ENCODE assay signal across 13 cellular contexts in the genomic region with DNA sequence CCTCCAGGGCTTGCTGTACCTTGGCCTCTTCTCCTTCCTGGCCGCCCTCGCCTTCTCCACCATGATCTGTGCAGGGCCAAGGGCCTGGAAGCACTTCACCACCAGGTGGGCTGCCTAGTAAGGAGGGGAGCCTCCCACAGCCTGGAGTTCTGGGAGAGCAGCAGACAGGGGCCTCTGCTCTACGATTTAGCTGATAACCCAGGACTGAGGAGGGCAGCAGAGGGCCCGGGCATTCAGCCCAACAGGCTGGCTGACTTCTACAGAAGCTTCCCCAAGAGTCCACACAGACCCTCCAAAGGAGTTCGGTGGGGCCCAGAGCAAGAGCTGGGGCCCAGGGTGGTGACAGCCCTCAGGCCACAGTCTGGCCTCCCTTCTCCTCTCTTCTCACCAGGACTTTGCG. TPM values are rescaled to one million over a fixed set of nuclear protein-coding genes. Genes with fewer than 3 reads are reported as not detected.
DNase-seq lines count a peak whose midpoint lies in the region; ATAC-seq lines count a peak whose summit lies in the region.
"Had no signal": no experiment of that assay in that cellular context is flagged by ENCODE, and none has a peak within 500 bp of the region (broad histone marks: within the 10 kb centered on the region; RNA-seq: fewer than 3 reads in every experiment).

No MANE protein-coding gene starts in this region.

- no peak overlapping the region for H2BK120ac ChIP-seq in neuronal stem cell (ENCODE audit: low read depth, low read length)

- H3K14ac ChIP-seq in neuronal stem cell (ENCODE audit: low read length): no peak overlapping the region

- H3K36me3 ChIP-seq in NT2/D1 (ENCODE audit: insufficient read depth, insufficient read length, low read length): peaks cover 5% of the 10 kb centered on the region
- peaks cover 2 to 33% of the 10 kb centered on the region in 2 donors for H3K36me3 ChIP-seq in neuronal stem cell (replicated peaks in 1 of 2; ENCODE audit: control insufficient read depth in 2 of 2, insufficient read depth in 2 of 2, low read length in 2 of 2)
- H3K36me3 ChIP-seq in HAP-1 (replicated peaks): no peaks in the 10 kb centered on the region

- peak overlapping the region; percentile 60 for H2BK15ac ChIP-seq in neuronal stem cell (ENCODE audit: low read length)

- no CpG with 5 or more reads among the region's 6 CpGs for WGBS in neuronal stem cell (ENCODE audit: extremely low coverage in 2 of 2, insufficient read length in 2 of 2, insufficient replicate concordance in 1 of 2), 2 donors

- H3K9me3 ChIP-seq in NT2/D1 (ENCODE audit: insufficient read depth, low read length) (no peaks in the 10 kb centered on the region), neuronal stem cell (replicated peaks in 1 of 2; ENCODE audit: control insufficient read depth in 2 of 2, insufficient read depth in 1 of 2, low read depth in 1 of 2, low read length in 2 of 2) (peaks cover 0 to 4% of the 10 kb centered on the region in 2 donors), HAP-1 (no peaks in the 10 kb centered on the region)
- H3K9me3 ChIP-seq: A549, BE2C had no signal

- H4K91ac ChIP-seq in neuronal stem cell (ENCODE audit: low read depth, low read length, poor library complexity): no peak overlapping the region

- peaks cover 5% of the 10 kb centered on the region for H3K4me1 Mint-ChIP-seq in central memory CD8-positive, alpha-beta T cell

- H3K4me2 ChIP-seq in neuronal stem cell (ENCODE audit: insufficient read depth, low read length, poor library complexity, severe bottlenecking): no peak overlapping the region
- H3K4me2 ChIP-seq: A549 had no signal

- H4K8ac ChIP-seq in neuronal stem cell (ENCODE audit: low read depth, low read length): no peak overlapping the region

- peak overlapping the region; percentile 45 for H3K27ac Mint-ChIP-seq in central memory CD8-positive, alpha-beta T cell (ENCODE audit: low read depth)

- peak overlapping the region; percentile 80 for H2BK12ac ChIP-seq in neuronal stem cell (ENCODE audit: low read length)

- no peak overlapping the region for H2AFZ ChIP-seq in neuronal stem cell (ENCODE audit: low read length)

- H3K27me3 ChIP-seq in NT2/D1 (ENCODE audit: insufficient read depth, insufficient read length) (no peaks in the 10 kb centered on the region), neuronal stem cell (ENCODE audit: control insufficient read depth in 3 of 3, insufficient read depth in 3 of 3, low read depth in 1 of 3, low read length in 3 of 3) (peaks cover 0 to 3% (median 0%) of the 10 kb centered on the region in 3 experiments), HAP-1 (ENCODE audit: low read depth) (no peaks in the 10 kb centered on the region)
- H3K27me3 ChIP-seq: BE2C had no signal

- no peaks in the 10 kb centered on the region for H3K9me3 Mint-ChIP-seq in central memory CD8-positive, alpha-beta T cell
- H3K9me3 Mint-ChIP-seq: CD4-positive, alpha-beta memory T cell had no signal

- no peak overlapping the region for H3K4me3 Mint-ChIP-seq in central memory CD8-positive, alpha-beta T cell
- H3K4me3 Mint-ChIP-seq: CD4-positive, alpha-beta memory T cell had no signal

- H2AK5ac ChIP-seq in neuronal stem cell (ENCODE audit: low read depth, low read length): peak overlapping the region; percentile 71

- no peak overlapping the region for H3K27ac ChIP-seq in neuronal stem cell (replicated peaks; ENCODE audit: low read length)
- H3K27ac ChIP-seq: A549, C4-2B had no signal

- H3K9ac ChIP-seq in NT2/D1 (ENCODE audit: insufficient read length, low read depth): peak overlapping the region; percentile 5
- H3K9ac ChIP-seq in neuronal stem cell (ENCODE audit: low read depth, low read length, poor library complexity): no peak overlapping the region

- no peak for ATAC-seq in central memory CD8-positive, alpha-beta T cell (replicated peaks; ENCODE audit: extremely low read depth, poor library complexity, severe bottlenecking)
- ATAC-seq in GM21576 (IDR thresholded peaks at IDR 0.05; ENCODE audit: unreplicated experiment): no peak

- H3K4me1 ChIP-seq in NT2/D1 (ENCODE audit: insufficient read depth, insufficient read length) (peaks cover 18% of the 10 kb centered on the region), neuronal stem cell (ENCODE audit: control insufficient read depth in 2 of 2, insufficient read depth in 1 of 2, low read depth in 1 of 2, low read length in 2 of 2) (peaks cover 2 to 8% of the 10 kb centered on the region in 2 donors), HAP-1 (no peaks in the 10 kb centered on the region)
- H3K4me1 ChIP-seq: A549 had no signal

- H3K79me1 ChIP-seq in neuronal stem cell (ENCODE audit: low read depth, low read length): no peaks in the 10 kb centered on the region

- H3K27me3 Mint-ChIP-seq in central memory CD8-positive, alpha-beta T cell: no peaks in the 10 kb centered on the region
- H3K27me3 Mint-ChIP-seq: CD4-positive, alpha-beta memory T cell had no signal

- no peak overlapping the region for H3K23ac ChIP-seq in neuronal stem cell (ENCODE audit: low read depth, low read length, poor library complexity)

- DNase-seq in NT2/D1 (ENCODE audit: low read depth, low spot score) (no peak), neuronal stem cell (ENCODE audit: low spot score) (no peak), HAP-1 (ENCODE audit: low spot score in 2 of 2) (no peak), DMS53 (lab: John Stamatoyannopoulos, UW) (no peak)
- no peak for DNase-seq in central memory CD8-positive, alpha-beta T cell (ENCODE audit: low spot score in 2 of 2)
- DNase-seq: BE2C; CD4-positive, alpha-beta memory T cell; DMS79 treated with DMSO at 0.1 percent for 48 hours; EL had no signal

- no peak overlapping the region for H3K4me3 ChIP-seq in NT2/D1 (ENCODE audit: insufficient read length, low read depth)
- H3K4me3 ChIP-seq in neuronal stem cell (ENCODE audit: low read length in 2 of 2): no peak overlapping the region
- H3K4me3 ChIP-seq in HAP-1: no peak overlapping the region
- H3K4me3 ChIP-seq: A549 had no signal

- H3K36me3 Mint-ChIP-seq in central memory CD8-positive, alpha-beta T cell (ENCODE audit: insufficient read depth): peaks cover 2% of the 10 kb centered on the region

- no peak overlapping the region for H3K4ac ChIP-seq in neuronal stem cell (ENCODE audit: low read length)

- peak overlapping the region; percentile 65 for H3K18ac ChIP-seq in neuronal stem cell (ENCODE audit: low read length)

- in situ Hi-C loops in HAP-1 (cut with MboI; ENCODE audit: low sequenced_read_pairs): no loop called here

- peak overlapping the region; percentile 41 for H2BK5ac ChIP-seq in neuronal stem cell (ENCODE audit: low read length)

RNA-seq across cellular contexts. Expression of gene DNAI2, which starts 21.8 kb away (rescaled TPM):
- 0.04 TPM for polyA plus RNA-seq in neuronal stem cell (2013, experiment 1 of 2)
- not detected for polyA plus RNA-seq in neuronal stem cell (2013, experiment 2 of 2)
- polyA plus RNA-seq: A549, AG04450 had no signal

RNA-seq across cellular contexts. Expression of gene TTYH2, which starts 38.9 kb away (rescaled TPM):
- polyA plus RNA-seq in neuronal stem cell (2013, experiment 1 of 2): 1.3 TPM
- polyA plus RNA-seq in neuronal stem cell (2013, experiment 2 of 2): 1.1 TPM

RNA-seq across cellular contexts. Expression of gene RPL38, which starts 48.8 kb away (rescaled TPM):
- polyA plus RNA-seq in neuronal stem cell (2013, experiment 1 of 2): 4,161 TPM
- polyA plus RNA-seq in neuronal stem cell (2013, experiment 2 of 2): 4,332 TPM
